8 cellular contexts compared by ENCODE assay signal in the genomic region with DNA sequence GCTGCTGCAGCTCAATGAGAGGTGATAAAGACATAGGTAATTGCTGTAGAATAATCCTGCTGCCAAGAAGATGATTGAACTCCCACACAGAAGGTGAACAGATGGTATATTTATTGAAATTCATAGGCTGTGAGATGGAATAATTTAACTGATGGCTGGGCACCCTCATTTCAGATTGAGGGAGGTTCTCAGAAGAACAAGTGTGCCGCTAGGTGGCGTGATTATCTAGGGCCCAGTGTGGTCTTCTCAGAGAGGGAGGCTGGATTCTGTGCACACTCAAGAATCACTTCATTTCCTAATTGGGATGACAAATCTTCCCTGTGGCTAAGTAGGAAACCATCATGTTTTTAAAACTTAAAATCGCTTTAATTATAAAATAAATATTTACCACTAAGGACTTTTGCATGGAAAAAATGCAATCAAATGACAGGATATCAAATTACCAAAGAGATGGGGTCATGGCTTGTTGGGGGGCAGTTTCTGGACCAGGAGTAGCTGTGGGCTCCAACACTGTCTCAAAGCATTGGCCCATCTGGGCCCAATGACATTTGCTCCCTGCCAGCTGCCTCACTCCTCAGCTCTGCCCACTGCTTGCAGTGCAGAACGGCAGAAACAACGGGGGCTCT.
DNase-seq lines count a peak whose midpoint lies in the region; ATAC-seq and TF ChIP-seq lines count a peak whose summit lies in the region.

No MANE protein-coding gene starts in this region.

- TF ChIP-seq CTCF in GM06990 (IDR thresholded peaks at IDR 0.05; ENCODE audit: insufficient read depth, low read length, poor library complexity, severe bottlenecking) = peak; percentile 74
- TF ChIP-seq CTCF in fibroblast of pulmonary artery (IDR thresholded peaks at IDR 0.05; ENCODE audit: low read length, missing control alignments) = peak; percentile 81
- no peak for TF ChIP-seq CTCF in omental fat pad (IDR thresholded peaks at IDR 0.05)

- H3K27me3 ChIP-seq in GM06990 (replicated peaks; ENCODE audit: control insufficient read depth, insufficient read depth, low read length) = no peaks in the 10 kb centered on the region; the same call in 1 of the 2 replicates

- ATAC-seq in omental fat pad (ENCODE audit: low FRiP score) (no peak), GM18519 (IDR thresholded peaks at IDR 0.05; ENCODE audit: low FRiP score, unreplicated experiment) (no peak)

- DNase-seq in GM06990 (ENCODE audit: extremely low read depth, insufficient read length) = no peak
- peak; percentile 60 for DNase-seq in HPDE6-E6E7 (ENCODE audit: extremely low spot score)
- peak; percentile 31 for DNase-seq in NOMO-1 treated with DMSO at 0.1 percent for 48 hours (lab: John Stamatoyannopoulos, UW; ENCODE audit: unreplicated experiment)
- peak; percentile 52 for DNase-seq in activated T-cell treated with anti-CD3 and anti-CD28 coated beads for 48 hours (ENCODE audit: low read depth)
- peak; percentile 75 for DNase-seq in fibroblast of pulmonary artery (ENCODE audit: low read depth)
- DNase-seq in omental fat pad (ENCODE audit: low spot score) = peak; percentile 38
- DNase-seq in ureter (ENCODE audit: low spot score) = peak; percentile 62

- no peak overlapping the region for H3K4me3 ChIP-seq in GM06990 (replicated peaks; ENCODE audit: low read depth, low read length)
- no peak overlapping the region for H3K4me3 ChIP-seq in fibroblast of pulmonary artery (replicated peaks; ENCODE audit: low read depth, low read length)

- H3K36me3 ChIP-seq in GM06990 (ENCODE audit: control insufficient read depth, insufficient read depth, low read length) = no peaks in the 10 kb centered on the region

Comparison
In these comparisons a context has a peak if more than half of its experiments do, and no peak if none do; other contexts are left out.
1. CTCF ChIP-seq: peak in GM06990 (single experiment) and fibroblast of pulmonary artery (single experiment); none in omental fat pad (0 of 3).